In the genomic region with DNA sequence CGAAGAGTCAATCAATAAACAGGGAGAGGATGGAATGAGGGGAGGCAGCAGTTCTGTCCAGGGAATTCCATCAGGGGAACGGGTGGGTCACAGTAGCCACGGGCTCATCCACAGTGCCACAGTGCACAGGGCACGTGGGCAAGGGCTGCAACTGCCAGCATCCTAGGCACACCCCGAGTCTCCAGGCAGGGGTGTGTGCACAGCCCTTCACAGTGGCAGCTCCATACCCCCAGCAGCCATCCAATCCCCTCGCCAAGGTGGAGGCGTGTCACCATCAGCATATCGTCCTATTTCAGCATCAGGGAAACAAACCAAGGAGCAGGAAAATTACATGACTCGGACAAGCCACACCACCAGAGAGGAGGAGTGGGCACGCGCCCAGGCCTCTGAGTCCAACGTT, we compare ENCODE assay signal across 27 cellular contexts.
"Had no signal": no experiment of that assay in that cellular context is flagged by ENCODE, and none has a peak within 500 bp of the region (broad histone marks: within the 10 kb centered on the region; RNA-seq: fewer than 3 reads in every experiment).

No MANE protein-coding gene starts in this region.

- H3K4me1 ChIP-seq: body of pancreas, esophagus muscularis mucosa, foreskin keratinocyte, gastrocnemius medialis, heart right ventricle had no signal

- ATAC-seq: activated CD8-positive, alpha-beta memory T cell treated with anti-CD3 and anti-CD28 coated beads, Interleukin-2, amount 10 ng/mL, durations not matched to agents 7 days and 5 days; activated CD8-positive, alpha-beta T cell treated with anti-CD3 and anti-CD28 coated beads, Interleukin-2, amount 10 ng/mL, durations not matched to agents 7 days and 5 days; activated naive CD4-positive, alpha-beta T cell treated with anti-CD3 and anti-CD28 coated beads, Interleukin-2, amount 50 U/mL, for 72 hours; body of pancreas; effector memory CD8-positive, alpha-beta T cell; foreskin keratinocyte; gastrocnemius medialis; heart right ventricle had no signal

- H3K9me3 Mint-ChIP-seq: activated CD4-positive, alpha-beta memory T cell treated with anti-CD3 and anti-CD28 coated beads for 36 hours; activated naive CD4-positive, alpha-beta T cell treated with anti-CD3 and anti-CD28 coated beads, Interleukin-2, amount 10 ng/mL, durations not matched to agents 7 days and 5 days; activated naive CD4-positive, alpha-beta T cell treated with anti-CD3 and anti-CD28 coated beads, Interleukin-2, amount 50 U/mL, for 72 hours; activated naive CD8-positive, alpha-beta T cell treated with anti-CD3 and anti-CD28 coated beads, Interleukin-2, amount 10 ng/mL, durations not matched to agents 7 days and 5 days; activated T-helper 1 cell treated with anti-CD3 and anti-CD28 coated beads, Interleukin-12 subunit alpha, Interleukin-12 subunit beta, Interleukin-2, Interleukin-4 antibody, amounts not matched to agents 30 ng/mL and 10 ng/mL and 1 ng/mL, durations not matched to agents 14 hours and 24 hours and 36 hours; effector memory CD8-positive, alpha-beta T cell had no signal

- H3K36me3 Mint-ChIP-seq: activated CD4-positive, alpha-beta memory T cell treated with anti-CD3 and anti-CD28 coated beads for 36 hours; activated CD8-positive, alpha-beta memory T cell treated with anti-CD3 and anti-CD28 coated beads, Interleukin-2, amount 10 ng/mL, durations not matched to agents 7 days and 5 days; activated naive CD4-positive, alpha-beta T cell treated with anti-CD3 and anti-CD28 coated beads, Interleukin-2, amount 10 ng/mL, durations not matched to agents 7 days and 5 days; activated naive CD4-positive, alpha-beta T cell treated with anti-CD3 and anti-CD28 coated beads, Interleukin-2, amount 50 U/mL, for 72 hours; activated naive CD8-positive, alpha-beta T cell treated with anti-CD3 and anti-CD28 coated beads, Interleukin-2, amount 10 ng/mL, durations not matched to agents 7 days and 5 days had no signal

- H3K27me3 Mint-ChIP-seq: activated CD4-positive, alpha-beta memory T cell treated with anti-CD3 and anti-CD28 coated beads for 36 hours; activated CD8-positive, alpha-beta memory T cell treated with anti-CD3 and anti-CD28 coated beads, Interleukin-2, amount 10 ng/mL, durations not matched to agents 7 days and 5 days; activated naive CD4-positive, alpha-beta T cell treated with anti-CD3 and anti-CD28 coated beads, Interleukin-2, amount 10 ng/mL, durations not matched to agents 7 days and 5 days; activated naive CD8-positive, alpha-beta T cell treated with anti-CD3 and anti-CD28 coated beads, Interleukin-2, amount 10 ng/mL, durations not matched to agents 7 days and 5 days had no signal

- H3K27me3 ChIP-seq: body of pancreas, foreskin keratinocyte, gastrocnemius medialis had no signal

- DNase-seq: activated CD4-positive, alpha-beta memory T cell treated with anti-CD3 and anti-CD28 coated beads for 36 hours; activated CD4-positive, alpha-beta T cell treated with anti-CD3 and anti-CD28 coated beads for 1 hour; activated CD4-positive, alpha-beta T cell treated with anti-CD3 and anti-CD28 coated beads for 48 hours; activated CD8-positive, alpha-beta memory T cell treated with anti-CD3 and anti-CD28 coated beads, Interleukin-2, amount 10 ng/mL, durations not matched to agents 7 days and 5 days; activated CD8-positive, alpha-beta memory T cell treated with anti-CD3 and anti-CD28 coated beads, Interleukin-2, amount 50 U/mL, for 4 hours; activated CD8-positive, alpha-beta T cell treated with anti-CD3 and anti-CD28 coated beads, Interleukin-2, amount 10 ng/mL, durations not matched to agents 7 days and 5 days; activated gamma-delta T cell; activated naive CD4-positive, alpha-beta T cell; activated naive CD4-positive, alpha-beta T cell treated with anti-CD3 and anti-CD28 coated beads, Interleukin-2, amount 10 ng/mL, durations not matched to agents 7 days and 5 days; activated naive CD8-positive, alpha-beta T cell treated with anti-CD3 and anti-CD28 coated beads, Interleukin-2, amount 10 ng/mL, durations not matched to agents 7 days and 5 days; activated T-cell treated with anti-CD3 and anti-CD28 coated beads, Interleukin-2, amount 50 U/mL, for 1 hour; activated T-cell treated with anti-CD3 and anti-CD28 coated beads, Interleukin-2, amount 50 U/mL, for 48 hours; aorta; body of pancreas; caudate nucleus; cortex of kidney; dermis blood vessel endothelial cell; effector CD4-positive, alpha-beta T cell; effector memory CD8-positive, alpha-beta T cell; erythroblast; foreskin keratinocyte; gastrocnemius medialis; heart right ventricle; T-helper 2 cell had no signal

- H3K4me3 Mint-ChIP-seq: activated CD4-positive, alpha-beta memory T cell treated with anti-CD3 and anti-CD28 coated beads for 36 hours; activated CD8-positive, alpha-beta memory T cell treated with anti-CD3 and anti-CD28 coated beads, Interleukin-2, amount 10 ng/mL, durations not matched to agents 7 days and 5 days; activated CD8-positive, alpha-beta T cell treated with anti-CD3 and anti-CD28 coated beads, Interleukin-2, amount 10 ng/mL, durations not matched to agents 7 days and 5 days; activated naive CD4-positive, alpha-beta T cell treated with anti-CD3 and anti-CD28 coated beads, Interleukin-2, amount 10 ng/mL, durations not matched to agents 7 days and 5 days; activated naive CD8-positive, alpha-beta T cell treated with anti-CD3 and anti-CD28 coated beads, Interleukin-2, amount 10 ng/mL, durations not matched to agents 7 days and 5 days; activated T-helper 1 cell treated with anti-CD3 and anti-CD28 coated beads, Interleukin-12 subunit alpha, Interleukin-12 subunit beta, Interleukin-2, Interleukin-4 antibody, amounts not matched to agents 30 ng/mL and 10 ng/mL and 1 ng/mL, durations not matched to agents 14 hours and 24 hours and 36 hours; effector memory CD8-positive, alpha-beta T cell had no signal

- H3K27ac ChIP-seq: body of pancreas, esophagus muscularis mucosa, foreskin keratinocyte, gastrocnemius medialis, heart right ventricle had no signal

- H3K4me1 Mint-ChIP-seq: activated CD8-positive, alpha-beta memory T cell treated with anti-CD3 and anti-CD28 coated beads, Interleukin-2, amount 10 ng/mL, durations not matched to agents 7 days and 5 days; activated naive CD4-positive, alpha-beta T cell treated with anti-CD3 and anti-CD28 coated beads, Interleukin-2, amount 10 ng/mL, durations not matched to agents 7 days and 5 days; activated naive CD8-positive, alpha-beta T cell treated with anti-CD3 and anti-CD28 coated beads, Interleukin-2, amount 10 ng/mL, durations not matched to agents 7 days and 5 days had no signal

- H3K4me3 ChIP-seq: body of pancreas, esophagus muscularis mucosa, gastrocnemius medialis, heart right ventricle had no signal

- H3K36me3 ChIP-seq: esophagus muscularis mucosa, gastrocnemius medialis, heart right ventricle had no signal

- H3K9me3 ChIP-seq: body of pancreas, esophagus muscularis mucosa, gastrocnemius medialis, heart right ventricle had no signal

- H3K27ac Mint-ChIP-seq: activated CD4-positive, alpha-beta memory T cell treated with anti-CD3 and anti-CD28 coated beads for 36 hours; activated CD8-positive, alpha-beta memory T cell treated with anti-CD3 and anti-CD28 coated beads, Interleukin-2, amount 10 ng/mL, durations not matched to agents 7 days and 5 days; activated CD8-positive, alpha-beta T cell treated with anti-CD3 and anti-CD28 coated beads, Interleukin-2, amount 10 ng/mL, durations not matched to agents 7 days and 5 days; activated naive CD4-positive, alpha-beta T cell treated with anti-CD3 and anti-CD28 coated beads, Interleukin-2, amount 10 ng/mL, durations not matched to agents 7 days and 5 days; activated naive CD4-positive, alpha-beta T cell treated with anti-CD3 and anti-CD28 coated beads, Interleukin-2, amount 50 U/mL, for 72 hours; activated naive CD8-positive, alpha-beta T cell treated with anti-CD3 and anti-CD28 coated beads, Interleukin-2, amount 10 ng/mL, durations not matched to agents 7 days and 5 days; activated T-helper 1 cell treated with anti-CD3 and anti-CD28 coated beads, Interleukin-12 subunit alpha, Interleukin-12 subunit beta, Interleukin-2, Interleukin-4 antibody, amounts not matched to agents 30 ng/mL and 10 ng/mL and 1 ng/mL, durations not matched to agents 14 hours and 24 hours and 36 hours; effector memory CD8-positive, alpha-beta T cell had no signal
